In genomic region chr4:39346856-39347519, GRCh38 we compare ENCODE assay signal across 31 cellular contexts. TPM values are rescaled to one million over a fixed set of nuclear protein-coding genes. Genes with fewer than 3 reads are reported as not detected.
DNase-seq lines count a peak whose midpoint lies in the region; ATAC-seq, FAIRE-seq and TF ChIP-seq lines count a peak whose summit lies in the region.
"Had no signal": no experiment of that assay in that cellular context is flagged by ENCODE, and none has a peak within 500 bp of the region (broad histone marks: within the 10 kb centered on the region; RNA-seq: fewer than 3 reads in every experiment).

No MANE protein-coding gene starts in this region.

- H3K4me2 ChIP-seq in neural progenitor cell, result peak overlapping the region; percentile 59

- no peaks in the 10 kb centered on the region for H3K27me3 ChIP-seq in neural progenitor cell
- H3K27me3 ChIP-seq: adrenal gland, BE2C, esophagus muscularis mucosa, foreskin keratinocyte, pancreas, upper lobe of right lung had no signal

- no peaks in the 10 kb centered on the region for H3K9me3 ChIP-seq in neural progenitor cell (ENCODE audit: low read depth)
- H3K9me3 ChIP-seq: adrenal gland, BE2C, esophagus muscularis mucosa, upper lobe of right lung had no signal

- no peak for ATAC-seq in central memory CD8-positive, alpha-beta T cell (replicated peaks; ENCODE audit: extremely low read depth, poor library complexity, severe bottlenecking)
- ATAC-seq in GM19351 (IDR thresholded peaks at IDR 0.05; ENCODE audit: unreplicated experiment), result no peak
- no peak for ATAC-seq in GM21723 (IDR thresholded peaks at IDR 0.05; ENCODE audit: unreplicated experiment)
- ATAC-seq: foreskin keratinocyte, upper lobe of right lung had no signal

- H3K9ac ChIP-seq in neural progenitor cell, result no peak overlapping the region

- H3K9me3 Mint-ChIP-seq in activated naive CD8-positive, alpha-beta T cell (ENCODE audit: low read depth), result peaks cover 4% of the 10 kb centered on the region
- H3K9me3 Mint-ChIP-seq in activated naive CD8-positive, alpha-beta T cell treated with anti-CD3 and anti-CD28 coated beads for 36 hours, result peaks cover 6% of the 10 kb centered on the region
- H3K9me3 Mint-ChIP-seq in central memory CD8-positive, alpha-beta T cell, result peaks cover 5% of the 10 kb centered on the region
- H3K9me3 Mint-ChIP-seq in neural progenitor cell, result peaks cover 19% of the 10 kb centered on the region

- H3K79me2 ChIP-seq in neural progenitor cell (ENCODE audit: low read depth), result peaks cover 72% of the 10 kb centered on the region

- no peak overlapping the region for H3K4me3 Mint-ChIP-seq in activated naive CD8-positive, alpha-beta T cell
- no peak overlapping the region for H3K4me3 Mint-ChIP-seq in activated naive CD8-positive, alpha-beta T cell treated with anti-CD3 and anti-CD28 coated beads for 36 hours
- no peak overlapping the region for H3K4me3 Mint-ChIP-seq in central memory CD8-positive, alpha-beta T cell
- H3K4me3 Mint-ChIP-seq in neural progenitor cell, result no peak overlapping the region
- H3K4me3 Mint-ChIP-seq: activated CD4-positive, alpha-beta T cell treated with anti-CD3 and anti-CD28 coated beads, Interleukin-2, amount 10 ng/mL, durations not matched to agents 7 days and 5 days; dendritic cell treated with granulocyte-macrophage colony-stimulating factor and Interleukin-4, amounts not matched to agents 40 ng/mL and 50 ng/mL, for 4 days had no signal

- H3K4me1 ChIP-seq in neural progenitor cell, result peaks cover 17% of the 10 kb centered on the region
- H3K4me1 ChIP-seq: foreskin keratinocyte had no signal

- H3K27me3 Mint-ChIP-seq in activated naive CD8-positive, alpha-beta T cell, result no peaks in the 10 kb centered on the region
- H3K27me3 Mint-ChIP-seq in activated naive CD8-positive, alpha-beta T cell treated with anti-CD3 and anti-CD28 coated beads for 36 hours, result no peaks in the 10 kb centered on the region
- H3K27me3 Mint-ChIP-seq in central memory CD8-positive, alpha-beta T cell, result no peaks in the 10 kb centered on the region
- H3K27me3 Mint-ChIP-seq in neural progenitor cell (ENCODE audit: insufficient read depth, low read depth), result no peaks in the 10 kb centered on the region
- H3K27me3 Mint-ChIP-seq: activated CD4-positive, alpha-beta T cell treated with anti-CD3 and anti-CD28 coated beads, Interleukin-2, amount 10 ng/mL, durations not matched to agents 7 days and 5 days; dendritic cell treated with granulocyte-macrophage colony-stimulating factor and Interleukin-4, amounts not matched to agents 40 ng/mL and 50 ng/mL, for 4 days had no signal

- no peak overlapping the region for H2AFZ ChIP-seq in neural progenitor cell (replicated peaks)

- H3F3A ChIP-seq in neural progenitor cell (ENCODE audit: low read depth), result peaks cover 24% of the 10 kb centered on the region

- TF ChIP-seq CTCF in neural progenitor cell (IDR thresholded peaks at IDR 0.05), result no peak

- peaks cover 32% of the 10 kb centered on the region for H3K36me3 Mint-ChIP-seq in activated naive CD8-positive, alpha-beta T cell
- peaks cover 61% of the 10 kb centered on the region for H3K36me3 Mint-ChIP-seq in activated naive CD8-positive, alpha-beta T cell treated with anti-CD3 and anti-CD28 coated beads for 36 hours
- H3K36me3 Mint-ChIP-seq in central memory CD8-positive, alpha-beta T cell (ENCODE audit: insufficient read depth), result peaks cover 50% of the 10 kb centered on the region
- peaks cover 48% of the 10 kb centered on the region for H3K36me3 Mint-ChIP-seq in neural progenitor cell

- H3K27ac Mint-ChIP-seq in activated naive CD8-positive, alpha-beta T cell, result peak overlapping the region; percentile 81
- no peak overlapping the region for H3K27ac Mint-ChIP-seq in activated naive CD8-positive, alpha-beta T cell treated with anti-CD3 and anti-CD28 coated beads for 36 hours
- H3K27ac Mint-ChIP-seq in central memory CD8-positive, alpha-beta T cell (ENCODE audit: low read depth), result peak overlapping the region; percentile 22
- no peak overlapping the region for H3K27ac Mint-ChIP-seq in neural progenitor cell
- H3K27ac Mint-ChIP-seq: activated CD4-positive, alpha-beta T cell treated with anti-CD3 and anti-CD28 coated beads, Interleukin-2, amount 10 ng/mL, durations not matched to agents 7 days and 5 days; dendritic cell treated with granulocyte-macrophage colony-stimulating factor and Interleukin-4, amounts not matched to agents 40 ng/mL and 50 ng/mL, for 4 days had no signal

- peak overlapping the region; percentile 46 for H3K27ac ChIP-seq in neural progenitor cell
- H3K27ac ChIP-seq: adrenal gland, esophagus muscularis mucosa, foreskin keratinocyte, pancreas, skin epidermis, upper lobe of right lung had no signal

- no peak for DNase-seq in activated naive CD8-positive, alpha-beta T cell treated with anti-CD3 and anti-CD28 coated beads for 36 hours
- DNase-seq in GM18507 (ENCODE audit: extremely low spot score, insufficient read length, low read depth), result no peak
- no peak for DNase-seq in central memory CD8-positive, alpha-beta T cell (ENCODE audit: low spot score in 2 of 2)
- peak; percentile 81 for DNase-seq in neural progenitor cell (ENCODE audit: low spot score)
- DNase-seq in cerebellum (ENCODE audit: low spot score), result no peak
- DNase-seq: activated CD4-positive, alpha-beta T cell treated with anti-CD3 and anti-CD28 coated beads, Interleukin-2, amount 10 ng/mL, durations not matched to agents 7 days and 5 days; activated CD8-positive, alpha-beta memory T cell treated with anti-CD3 and anti-CD28 coated beads, Interleukin-2, amount 50 U/mL, for 4 hours; activated effector memory CD4-positive, alpha-beta T cell treated with Interleukin-2 at 50 U/mL for 16 hours; adrenal gland; BE2C; central memory CD4-positive, alpha-beta T cell; DMS79 treated with DMSO at 0.1 percent for 48 hours; foreskin keratinocyte; GF-D8; GOT3; kidney glomerular epithelial cell; NCI-H1694 treated with DMSO at 0.1 percent for 48 hours; NCI-H446; NCI-H748 treated with DMSO at 0.1 percent for 48 hours; pancreas; stimulated activated naive CD4-positive, alpha-beta T cell; upper lobe of right lung had no signal

- peaks cover 14% of the 10 kb centered on the region for H3K36me3 ChIP-seq in neural progenitor cell

- peaks cover 57% of the 10 kb centered on the region for H3K4me1 Mint-ChIP-seq in activated naive CD8-positive, alpha-beta T cell (ENCODE audit: low read depth)
- peaks cover 47% of the 10 kb centered on the region for H3K4me1 Mint-ChIP-seq in activated naive CD8-positive, alpha-beta T cell treated with anti-CD3 and anti-CD28 coated beads for 36 hours
- H3K4me1 Mint-ChIP-seq in central memory CD8-positive, alpha-beta T cell, result peaks cover 40% of the 10 kb centered on the region
- no peaks in the 10 kb centered on the region for H3K4me1 Mint-ChIP-seq in neural progenitor cell

- FAIRE-seq in GM18507 (lab: Jason Lieb, UNC), result peak; percentile 38
- FAIRE-seq: pancreas, RCC 7860 had no signal

- H3K4me3 ChIP-seq in neural progenitor cell, result no peak overlapping the region
- H3K4me3 ChIP-seq: adrenal gland, esophagus muscularis mucosa, pancreas, skin epidermis, upper lobe of right lung had no signal

- H4K20me1 ChIP-seq in neural progenitor cell (ENCODE audit: low read depth), result peaks cover 31% of the 10 kb centered on the region

RNA-seq across cellular contexts. Expression of gene RFC1, which starts 19.2 kb away (rescaled TPM):
- total RNA-seq in activated naive CD8-positive, alpha-beta T cell treated with anti-CD3 and anti-CD28 coated beads for 36 hours, result 100 to 1,000 TPM; 117 to 128 TPM
- total RNA-seq in neural progenitor cell (ENCODE audit: low replicate concordance), result 67.0 and 123 TPM in 2 replicates
- total RNA-seq in cerebellum, result 45.5 TPM

RNA-seq across cellular contexts. Expression of gene KLB, which starts 59.7 kb away (rescaled TPM):
- not detected for total RNA-seq in activated naive CD8-positive, alpha-beta T cell treated with anti-CD3 and anti-CD28 coated beads for 36 hours
- total RNA-seq in neural progenitor cell (ENCODE audit: low replicate concordance), result not detected in 2 replicates
- 0.27 TPM for total RNA-seq in cerebellum
- total RNA-seq: activated CD4-positive, alpha-beta T cell treated with anti-CD3 and anti-CD28 coated beads, Interleukin-2, amount 10 ng/mL, durations not matched to agents 7 days and 5 days; foreskin keratinocyte; mucosa of gallbladder; renal cortical epithelial cell had no signal

Comparison
In these comparisons a context has a peak if more than half of its experiments do, and no peak if none do; other contexts are left out.
1. H3K27ac Mint-ChIP-seq: peak in activated naive CD8-positive, alpha-beta T cell (single experiment) and central memory CD8-positive, alpha-beta T cell (single experiment); none in activated naive CD8-positive, alpha-beta T cell treated with anti-CD3 and anti-CD28 coated beads for 36 hours (single experiment) and neural progenitor cell (single experiment).